22 cellular contexts compared by ENCODE assay signal in genomic region chr9:16608906-16609305, GRCh38.
"Had no signal": no experiment of that assay in that cellular context is flagged by ENCODE, and none has a peak within 500 bp of the region (broad histone marks: within the 10 kb centered on the region; RNA-seq: fewer than 3 reads in every experiment).

No MANE protein-coding gene starts in this region.

- ATAC-seq: activated CD8-positive, alpha-beta memory T cell treated with anti-CD3 and anti-CD28 coated beads, Interleukin-2, amount 10 ng/mL, durations not matched to agents 7 days and 5 days had no signal

- H3K27ac ChIP-seq: breast epithelium, colonic mucosa, Peyer's patch, RWPE1, SJSA1 had no signal

- DNase-seq: activated B cell treated with CpG ODN at 0.5 μM for 24 hours; activated CD4-positive, alpha-beta T cell treated with anti-CD3 and anti-CD28 coated beads for 1 hour; activated CD4-positive, alpha-beta T cell treated with anti-CD3 and anti-CD28 coated beads, Interleukin-2, amount 10 ng/mL, durations not matched to agents 24 days and 14 days; activated CD4-positive, alpha-beta T cell treated with anti-CD3 and anti-CD28 coated beads, Interleukin-2, amount 50 U/mL, for 48 hours; activated CD8-positive, alpha-beta memory T cell treated with anti-CD3 and anti-CD28 coated beads, Interleukin-2, amount 10 ng/mL, durations not matched to agents 7 days and 5 days; activated effector memory CD4-positive, alpha-beta T cell treated with Interleukin-2 at 50 U/mL for 16 hours; activated naive CD4-positive, alpha-beta T cell; activated T-cell treated with anti-CD3 and anti-CD28 coated beads, Interleukin-2, amount 50 U/mL, for 24 hours; aorta; caudate nucleus; colonic mucosa; KG1; MM.1S; NCI-H1105; NCI-H1930; NCI-H226; NCI-H526 treated with DMSO at 0.1 percent for 48 hours; Peyer's patch; Right ventricle myocardium superior had no signal

- H3K36me3 ChIP-seq: breast epithelium, colonic mucosa, Peyer's patch, SJSA1 had no signal

- H3K9me3 ChIP-seq: breast epithelium, colonic mucosa, Peyer's patch, SJSA1 had no signal

- H3K4me3 ChIP-seq: breast epithelium, colonic mucosa, Peyer's patch, SJSA1 had no signal

- H3K27me3 ChIP-seq: breast epithelium, colonic mucosa, Peyer's patch, SJSA1 had no signal

- H3K4me1 ChIP-seq: breast epithelium, colonic mucosa, Peyer's patch had no signal
